In the genomic region with DNA sequence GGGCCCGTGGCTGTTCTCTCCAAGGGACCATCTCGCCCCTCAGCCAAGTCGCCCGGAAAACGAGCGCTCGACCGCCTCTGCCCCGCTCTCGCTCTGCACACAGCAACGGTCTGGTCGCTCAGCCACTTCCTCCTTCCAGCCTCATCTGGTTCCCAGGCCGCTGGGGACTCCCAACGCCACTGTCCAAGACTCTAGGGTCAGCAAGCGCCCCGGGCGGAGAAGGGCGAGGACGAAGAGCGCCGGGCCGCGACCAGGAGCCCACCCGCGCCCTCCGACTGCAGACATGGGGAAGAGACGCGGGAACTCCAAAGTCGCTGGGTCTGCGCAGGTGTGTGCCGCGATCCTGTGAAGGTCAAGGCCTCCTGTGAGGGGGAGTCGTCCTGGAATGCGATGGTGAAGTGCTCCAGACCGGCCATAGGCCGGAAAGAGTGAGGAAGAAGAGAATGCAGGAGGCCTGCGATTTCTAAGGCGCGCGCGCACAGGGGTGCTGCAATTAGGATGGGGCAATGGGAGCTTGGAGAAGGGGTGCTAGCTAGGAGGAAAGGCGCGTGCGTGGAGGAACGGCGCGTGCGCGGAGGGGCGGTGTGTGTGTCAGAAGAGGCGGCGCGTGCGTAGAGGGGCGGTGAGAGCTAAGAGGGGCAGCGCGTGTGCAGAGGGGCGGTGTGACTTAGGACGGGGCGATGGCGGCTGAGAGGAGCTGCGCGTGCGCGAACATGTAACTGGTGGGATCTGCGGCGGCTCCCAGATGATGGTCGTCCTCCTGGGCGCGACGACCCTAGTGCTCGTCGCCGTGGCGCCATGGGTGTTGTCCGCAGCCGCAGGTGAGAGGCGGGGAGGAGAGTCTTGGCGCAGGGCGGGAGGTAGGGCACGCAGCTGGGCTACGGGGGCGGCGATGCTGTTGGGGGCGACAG, we compare ENCODE assay signal across 8 cellular contexts. TPM values are rescaled to one million over a fixed set of nuclear protein-coding genes. Genes with fewer than 3 reads are reported as not detected.
DNase-seq lines count a peak whose midpoint lies in the region; ATAC-seq, FAIRE-seq and TF ChIP-seq lines count a peak whose summit lies in the region.

A gene (plus strand): TSS at position 660 of the 911 bp plus-strand sequence. CDS start 86 bp downstream, at position 746.

- peak in 1 of 12 donors; percentile 7 for TF ChIP-seq CTCF in heart left ventricle (IDR thresholded peaks at IDR 0.05)
- TF ChIP-seq CTCF in upper lobe of left lung (IDR thresholded peaks at IDR 0.05) = peak in 3 of 6 experiments; percentile 6 to 28 (median 27)

- H3K4me1 ChIP-seq in heart left ventricle = peaks cover 10 to 48% (median 30%) of the 10 kb centered on the region in 12 donors
- peaks cover 21 to 31% (median 27%) of the 10 kb centered on the region in 4 donors for H3K4me1 ChIP-seq in upper lobe of left lung

- peak; percentile 99 for FAIRE-seq in GM12891 (lab: Jason Lieb, UNC)

- WGBS in adipose tissue, 3 donors = 0 to 1% (median 0%) methylated on average over 77 to 85 of the region's 85 CpGs
- WGBS in heart left ventricle, 4 donors = 0% methylated on average over 69 to 85 of the region's 85 CpGs
- whole genome bisulfite sequencing in upper lobe of left lung, 2 donors = 0 to 1% methylated on average over 58 to 73 of the region's 85 CpGs

- H3K36me3 ChIP-seq in heart left ventricle (no peaks in the 10 kb centered on the region), upper lobe of left lung (no peaks in the 10 kb centered on the region)

- intact Hi-C loops in heart left ventricle (cut with DNase I) = loop anchor here in 4 of 10 donors (1.0 to 10.0 kb wide), 5 partner anchors 36 to 70 kb away; a partner anchor contains a TSS
- intact Hi-C loops in posterior cingulate gyrus (cut with DNase I) = loop anchor here (2.0 to 10.0 kb wide), 2 partner anchors 58 to 90 kb away; a partner anchor contains a TSS

- TF ChIP-seq POLR2A in GM12891 (IDR thresholded peaks at IDR 0.05; ENCODE audit: low read depth, low read length) (peak; percentile 86), heart left ventricle (IDR thresholded peaks at IDR 0.05) (peak in 1 of 2 donors; percentile 78), upper lobe of left lung (IDR thresholded peaks at IDR 0.05) (peak in 3 of 4 donors; percentile 67 to 95 (median 94))

- no peak for TF ChIP-seq EP300 in upper lobe of left lung (IDR thresholded peaks at IDR 0.05)

- ATAC-seq in HG02798 (IDR thresholded peaks at IDR 0.05; ENCODE audit: poor library complexity, unreplicated experiment) (peak; percentile 94), heart left ventricle (peak; percentile 98 to 100 (median 100)), upper lobe of left lung (ENCODE audit: low FRiP score in 2 of 2) (peak; percentile 99)

- no peaks in the 10 kb centered on the region for H3K9me3 ChIP-seq in heart left ventricle
- H3K9me3 ChIP-seq in upper lobe of left lung = no peaks in the 10 kb centered on the region

- no peaks in the 10 kb centered on the region for H3K27me3 ChIP-seq in heart left ventricle
- H3K27me3 ChIP-seq in upper lobe of left lung = no peaks in the 10 kb centered on the region

- H3K27ac ChIP-seq in adipose tissue (ENCODE audit: low read depth, low read length) (peak within 1 kb of the TSS; percentile 94), heart left ventricle (peak within 1 kb of the TSS; percentile 92 to 100 (median 99)), upper lobe of left lung (peak within 1 kb of the TSS; percentile 97 to 100 (median 98))

- DNase-seq in GM12891 (ENCODE audit: insufficient read length, low spot score) (peak; percentile 83), NCI-H1417 treated with DMSO at 0.1 percent for 48 hours (lab: John Stamatoyannopoulos, UW) (peak; percentile 95), SW 1271 (lab: John Stamatoyannopoulos, UW) (peak; percentile 63 to 94), heart left ventricle (peak; percentile 98 to 99 (median 99)), posterior cingulate gyrus (peak; percentile 91 to 100 (median 95)), upper lobe of left lung (peak; percentile 99)

- peak within 1 kb of the TSS; percentile 68 to 100 (median 94) for H3K4me3 ChIP-seq in heart left ventricle
- peak within 1 kb of the TSS; percentile 68 to 93 (median 82) for H3K4me3 ChIP-seq in upper lobe of left lung

TF ChIP-seq in GM12891, 5 proteins besides CTCF, POLR2A, EP300 and RAD21:
- TF ChIP-seq PAX5 (IDR thresholded peaks at IDR 0.05; ENCODE audit: insufficient read depth, low read length, severe bottlenecking) (no peak), POU2F2 (IDR thresholded peaks at IDR 0.05; ENCODE audit: low read depth, low read length) (peak; percentile 14; the same call in 1 of the 2 replicates), POLR2AphosphoS5 (IDR thresholded peaks at IDR 0.05; ENCODE audit: low read depth, low read length) (peak; percentile 45; the same call in 1 of the 2 replicates), TAF1 (IDR thresholded peaks at IDR 0.05; ENCODE audit: low read depth, low read length) (peak; percentile 64; the same call in 1 of the 2 replicates), SPI1 (IDR thresholded peaks at IDR 0.05; ENCODE audit: low read depth, low read length) (peak; percentile 91)

RNA-seq across cellular contexts. Expression of the gene that starts here (rescaled TPM):
- polyA plus RNA-seq in GM12891 (2012; ENCODE audit: low read depth, missing spikeins) = 24.2 TPM
- polyA plus RNA-seq in adipose tissue (10 to 100 TPM; 18.3 to 56.9 (median 26.0) TPM), heart left ventricle (10 to 100 TPM in 1 of 2 donors, 1 to 10 TPM in 1; 6.5 to 35.9 TPM)
- total RNA-seq in heart left ventricle (10 to 100 TPM; 15.6 to 38.9 (median 22.5) TPM), upper lobe of left lung (10 to 100 TPM; 17.1 to 68.5 (median 36.0) TPM)

Comparison
In these comparisons a context has a peak if more than half of its experiments do, and no peak if none do; other contexts are left out.
1. Peak in every context shown above with its lines: DNase-seq, ATAC-seq, H3K4me3 ChIP-seq and H3K27ac ChIP-seq.